12 cellular contexts compared by ENCODE assay signal in the genomic region with DNA sequence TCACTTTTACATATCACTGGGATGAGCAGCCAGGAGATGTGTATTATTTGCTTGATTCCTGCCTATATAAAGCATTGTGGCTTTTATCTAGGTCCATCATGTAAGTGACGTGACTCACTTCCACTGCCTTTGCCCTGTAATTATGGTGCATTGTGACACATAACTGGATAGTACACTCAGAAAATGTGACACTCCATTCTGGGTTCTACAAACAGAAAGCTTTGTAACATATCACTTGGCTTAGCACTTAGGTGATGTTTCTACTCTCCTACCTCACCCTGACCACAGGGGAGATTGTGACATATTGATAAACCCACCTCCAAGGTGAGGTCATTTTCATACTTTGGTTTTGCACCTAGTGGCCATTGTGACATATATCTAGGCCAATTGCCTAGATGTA. TPM values are rescaled to one million over a fixed set of nuclear protein-coding genes. Genes with fewer than 3 reads are reported as not detected.
DNase-seq lines count a peak whose midpoint lies in the region; ATAC-seq lines count a peak whose summit lies in the region.
"Not testable (repeated sequence)": the region's sequence is repeated elsewhere in the genome, so short reads cannot be mapped to it uniquely, and the experiment has no call there.
"Had no signal": no experiment of that assay in that cellular context is flagged by ENCODE, and none has a peak within 500 bp of the region (broad histone marks: within the 10 kb centered on the region; RNA-seq: fewer than 3 reads in every experiment).

No MANE protein-coding gene starts in this region.

- not testable (repeated sequence) for H3K36me3 Mint-ChIP-seq in activated CD4-positive, alpha-beta T cell treated with anti-CD3 and anti-CD28 coated beads for 36 hours (ENCODE audit: low read depth); activated naive CD4-positive, alpha-beta T cell treated with anti-CD3 and anti-CD28 coated beads, Interleukin-2, amount 50 U/mL, for 72 hours; stimulated activated effector memory CD8-positive, alpha-beta T cell treated with anti-CD3 and anti-CD28 coated beads, Interleukin-12 subunit alpha, Interleukin-12 subunit beta, amount 100 ng/mL, for 72 hours

- not testable (repeated sequence) for H3K27ac Mint-ChIP-seq in activated CD4-positive, alpha-beta T cell treated with anti-CD3 and anti-CD28 coated beads for 36 hours; activated naive CD4-positive, alpha-beta T cell treated with anti-CD3 and anti-CD28 coated beads, Interleukin-2, amount 50 U/mL, for 72 hours; stimulated activated effector memory CD8-positive, alpha-beta T cell treated with anti-CD3 and anti-CD28 coated beads, Interleukin-12 subunit alpha, Interleukin-12 subunit beta, amount 100 ng/mL, for 72 hours; stimulated activated naive CD8-positive, alpha-beta T cell treated with anti-CD3 and anti-CD28 coated beads, Interleukin-15, amount 100 ng/mL, for 72 hours

- peak; percentile 77 for ATAC-seq in GM18868 (IDR thresholded peaks at IDR 0.05; ENCODE audit: unreplicated experiment)
- ATAC-seq in HG03442 (IDR thresholded peaks at IDR 0.05; ENCODE audit: unreplicated experiment): peak; percentile 55
- ATAC-seq in activated CD4-positive, alpha-beta T cell treated with anti-CD3 and anti-CD28 coated beads for 36 hours: peak; percentile 71
- peak; percentile 85 to 90 for ATAC-seq in activated naive CD4-positive, alpha-beta T cell treated with anti-CD3 and anti-CD28 coated beads, Interleukin-2, amount 50 U/mL, for 72 hours
- peak; percentile 90 for ATAC-seq in stimulated activated effector memory CD8-positive, alpha-beta T cell treated with anti-CD3 and anti-CD28 coated beads, Interleukin-12 subunit alpha, Interleukin-12 subunit beta, amount 100 ng/mL, for 72 hours
- ATAC-seq in stimulated activated naive CD8-positive, alpha-beta T cell treated with anti-CD3 and anti-CD28 coated beads, Interleukin-15, amount 100 ng/mL, for 72 hours: peak; percentile 85

- not testable (repeated sequence) for H3K27me3 Mint-ChIP-seq in activated CD4-positive, alpha-beta T cell treated with anti-CD3 and anti-CD28 coated beads for 36 hours; stimulated activated naive CD8-positive, alpha-beta T cell treated with anti-CD3 and anti-CD28 coated beads, Interleukin-15, amount 100 ng/mL, for 72 hours

- CTCF ChIA-PET in activated CD4-positive, alpha-beta T cell treated with anti-CD3 and anti-CD28 coated beads for 36 hours (lab: Charles Lee): not testable (repeated sequence)

- H3K4me1 Mint-ChIP-seq in activated CD4-positive, alpha-beta T cell treated with anti-CD3 and anti-CD28 coated beads for 36 hours; stimulated activated effector memory CD8-positive, alpha-beta T cell treated with anti-CD3 and anti-CD28 coated beads, Interleukin-12 subunit alpha, Interleukin-12 subunit beta, amount 100 ng/mL, for 72 hours; stimulated activated naive CD8-positive, alpha-beta T cell treated with anti-CD3 and anti-CD28 coated beads, Interleukin-15, amount 100 ng/mL, for 72 hours: not testable (repeated sequence)

- intact Hi-C loops in activated CD4-positive, alpha-beta T cell treated with anti-CD3 and anti-CD28 coated beads for 36 hours (cut with DNase I, micrococcal nuclease): not testable (repeated sequence)

- H3K4me3 Mint-ChIP-seq in activated CD4-positive, alpha-beta T cell treated with anti-CD3 and anti-CD28 coated beads for 36 hours; stimulated activated effector memory CD8-positive, alpha-beta T cell treated with anti-CD3 and anti-CD28 coated beads, Interleukin-12 subunit alpha, Interleukin-12 subunit beta, amount 100 ng/mL, for 72 hours; stimulated activated naive CD8-positive, alpha-beta T cell treated with anti-CD3 and anti-CD28 coated beads, Interleukin-15, amount 100 ng/mL, for 72 hours: not testable (repeated sequence)

- POLR2A ChIA-PET in activated CD4-positive, alpha-beta T cell treated with anti-CD3 and anti-CD28 coated beads for 36 hours (lab: Charles Lee): not testable (repeated sequence)

- H3K9me3 Mint-ChIP-seq in activated CD4-positive, alpha-beta T cell treated with anti-CD3 and anti-CD28 coated beads for 36 hours (ENCODE audit: low read depth); activated naive CD4-positive, alpha-beta T cell treated with anti-CD3 and anti-CD28 coated beads, Interleukin-2, amount 50 U/mL, for 72 hours; stimulated activated effector memory CD8-positive, alpha-beta T cell treated with anti-CD3 and anti-CD28 coated beads, Interleukin-12 subunit alpha, Interleukin-12 subunit beta, amount 100 ng/mL, for 72 hours; stimulated activated naive CD8-positive, alpha-beta T cell treated with anti-CD3 and anti-CD28 coated beads, Interleukin-15, amount 100 ng/mL, for 72 hours: not testable (repeated sequence)

- DNase-seq in activated CD4-positive, alpha-beta T cell treated with anti-CD3 and anti-CD28 coated beads for 36 hours; activated naive CD4-positive, alpha-beta T cell treated with anti-CD3 and anti-CD28 coated beads, Interleukin-2, amount 50 U/mL, for 72 hours (ENCODE audit: low spot score in 2 of 2); stimulated activated effector memory CD8-positive, alpha-beta T cell treated with anti-CD3 and anti-CD28 coated beads, Interleukin-12 subunit alpha, Interleukin-12 subunit beta, amount 100 ng/mL, for 72 hours (ENCODE audit: low spot score in 2 of 2); stimulated activated naive CD8-positive, alpha-beta T cell treated with anti-CD3 and anti-CD28 coated beads, Interleukin-15, amount 100 ng/mL, for 72 hours: not testable (repeated sequence)

RNA-seq across cellular contexts. Expression of gene BPY2B, which starts 21.8 kb away (rescaled TPM):
- total RNA-seq in activated CD4-positive, alpha-beta T cell treated with anti-CD3 and anti-CD28 coated beads for 36 hours: not detected
- total RNA-seq in activated naive CD4-positive, alpha-beta T cell treated with anti-CD3 and anti-CD28 coated beads, Interleukin-2, amount 50 U/mL, for 72 hours: not detected
- total RNA-seq: A172; B cell; Caco-2; Calu3; CD4-positive, alpha-beta T cell; CD8-positive, alpha-beta T cell had no signal
